11 cellular contexts compared by ENCODE assay signal in genomic region chr2:104857262-104858221, GRCh38. TPM values are rescaled to one million over a fixed set of nuclear protein-coding genes. Genes with fewer than 3 reads are reported as not detected.
DNase-seq lines count a peak whose midpoint lies in the region; ATAC-seq lines count a peak whose summit lies in the region.
"Had no signal": no experiment of that assay in that cellular context is flagged by ENCODE, and none has a peak within 500 bp of the region (broad histone marks: within the 10 kb centered on the region; RNA-seq: fewer than 3 reads in every experiment).

No MANE protein-coding gene starts in this region.

- peak overlapping the region; percentile 36; the same call in 1 of the 2 replicates for H3K9ac ChIP-seq in iPS-20b (ENCODE audit: low read depth, low read length)

- H3K27me3 ChIP-seq in iPS-20b (ENCODE audit: insufficient read depth, low read length), result peaks cover 87% of the 10 kb centered on the region
- H3K27me3 ChIP-seq: ovary had no signal

- no peaks in the 10 kb centered on the region for H3K36me3 Mint-ChIP-seq in activated T-cell treated with anti-CD3 and anti-CD28 coated beads, Interleukin-2, amount 50 U/mL, for 4 hours (ENCODE audit: insufficient read depth)
- H3K36me3 Mint-ChIP-seq in T-helper 17 cell (ENCODE audit: low read depth), result peaks cover 11% of the 10 kb centered on the region

- peak overlapping the region; percentile 54 for H3K4me3 Mint-ChIP-seq in activated T-cell treated with anti-CD3 and anti-CD28 coated beads, Interleukin-2, amount 50 U/mL, for 4 hours
- peak overlapping the region; percentile 21 for H3K4me3 Mint-ChIP-seq in T-helper 17 cell

- H3K27me3 Mint-ChIP-seq in activated T-cell treated with anti-CD3 and anti-CD28 coated beads, Interleukin-2, amount 50 U/mL, for 4 hours (ENCODE audit: low read depth), result peaks cover 69% of the 10 kb centered on the region
- H3K27me3 Mint-ChIP-seq in T-helper 17 cell, result peaks cover 67% of the 10 kb centered on the region

- H3K4me1 Mint-ChIP-seq in activated T-cell treated with anti-CD3 and anti-CD28 coated beads, Interleukin-2, amount 50 U/mL, for 4 hours (ENCODE audit: low read depth), result peaks cover 28% of the 10 kb centered on the region
- peaks cover 24% of the 10 kb centered on the region for H3K4me1 Mint-ChIP-seq in T-helper 17 cell

- H3K27ac ChIP-seq in iPS-20b (ENCODE audit: low read length) (no peak overlapping the region), substantia nigra (ENCODE audit: low read depth, low read length, poor library complexity, severe bottlenecking) (peak overlapping the region; percentile 82)
- H3K27ac ChIP-seq: ovary had no signal

- peak overlapping the region; percentile 52; the same call in 1 of the 2 replicates for H3K4me3 ChIP-seq in iPS-20b (ENCODE audit: low read length)
- H3K4me3 ChIP-seq: ovary had no signal

- H3K36me3 ChIP-seq in iPS-20b (ENCODE audit: insufficient read depth, low read depth, low read length), result no peaks in the 10 kb centered on the region
- H3K36me3 ChIP-seq: BE2C, ovary had no signal

- no peak for DNase-seq in activated T-cell treated with anti-CD3 and anti-CD28 coated beads, Interleukin-2, amount 50 U/mL, for 4 hours
- DNase-seq in activated T-cell treated with anti-CD3 and anti-CD28 coated beads, Interleukin-2, amount 50 U/mL, for 48 hours, result no peak
- no peak for DNase-seq in T-helper 17 cell
- peak in 6 of 49 donors; percentile 28 to 51 (median 39) for DNase-seq in substantia nigra (lab: John Stamatoyannopoulos, UW)
- DNase-seq in mucosa of gallbladder (ENCODE audit: low spot score), result no peak
- DNase-seq in activated CD4-positive, CD25-positive, alpha-beta regulatory T cell treated with anti-CD3 and anti-CD28 coated beads, Interleukin-2, amount 50 U/mL, for 72 hours, result no peak
- DNase-seq: BE2C, NCI-H524 treated with DMSO at 0.1 percent for 48 hours, ovary had no signal

- peaks cover 3% of the 10 kb centered on the region for H3K9me3 ChIP-seq in T-helper 17 cell (ENCODE audit: control insufficient read depth, low read length, poor library complexity, severe bottlenecking)
- no peaks in the 10 kb centered on the region for H3K9me3 ChIP-seq in iPS-20b (ENCODE audit: insufficient read depth, low read depth, low read length)
- H3K9me3 ChIP-seq: BE2C, ovary had no signal

- no peak for ATAC-seq in activated T-cell treated with anti-CD3 and anti-CD28 coated beads, Interleukin-2, amount 50 U/mL, for 4 hours
- ATAC-seq in T-helper 17 cell, result no peak
- ATAC-seq in GM21447 (IDR thresholded peaks at IDR 0.05; ENCODE audit: unreplicated experiment), result no peak

- H3K9me3 Mint-ChIP-seq in activated T-cell treated with anti-CD3 and anti-CD28 coated beads, Interleukin-2, amount 50 U/mL, for 4 hours, result peaks cover 17% of the 10 kb centered on the region

- peaks cover 4% of the 10 kb centered on the region; the same call in 1 of the 2 replicates for H3K4me1 ChIP-seq in iPS-20b (ENCODE audit: insufficient read depth, low read length)
- H3K4me1 ChIP-seq: BE2C had no signal

- H3K27ac Mint-ChIP-seq in T-helper 17 cell, result no peak overlapping the region

RNA-seq across cellular contexts. Expression of gene POU3F3, which starts 3.6 kb away (rescaled TPM):
- total RNA-seq in activated T-cell treated with anti-CD3 and anti-CD28 coated beads, Interleukin-2, amount 50 U/mL, for 4 hours, result not detected
- total RNA-seq in T-helper 17 cell (not detected), mucosa of gallbladder (not detected)
